ENCODE assay signal across 9 cellular contexts in genomic region chr1:161530158-161530557, GRCh38. TPM values are rescaled to one million over a fixed set of nuclear protein-coding genes. Genes with fewer than 3 reads are reported as not detected.
A peak's percentile ranks its signal among the peaks of the same experiment; 100 is the strongest.
DNase-seq lines count a peak whose midpoint lies in the region; ATAC-seq, FAIRE-seq and TF ChIP-seq lines count a peak whose summit lies in the region.
"Not testable (repeated sequence)": the region's sequence is repeated elsewhere in the genome, so short reads cannot be mapped to it uniquely, and the experiment has no call there.
"Had no signal": no experiment of that assay in that cellular context is flagged by ENCODE, and none has a peak within 500 bp of the region (broad histone marks: within the 10 kb centered on the region; RNA-seq: fewer than 3 reads in every experiment).

No MANE protein-coding gene starts in this region.

- DNase-seq in COLO668 (lab: John Stamatoyannopoulos, UW; ENCODE audit: unreplicated experiment) (peak; percentile 53), RPMI7951 (ENCODE audit: low read depth) (peak; percentile 66), endothelial cell of umbilical vein (ENCODE audit: low read depth, low spot score) (peak; percentile 80)
- peak; percentile 66 for DNase-seq in activated T-cell treated with anti-CD3 and anti-CD28 coated beads, Interleukin-2, amount 50 U/mL, for 1 hour
- DNase-seq in stimulated activated CD4-positive, alpha-beta T cell treated with anti-CD3 and anti-CD28 coated beads, TNF-alpha, amount 100 ng/mL, for 24 hours (ENCODE audit: low read depth in 3 of 3), result peak; percentile 60 to 79 (median 66)

- CTCF ChIA-PET in endothelial cell of umbilical vein (lab: Charles Lee), result interaction anchor here (1.4 kb wide), 1 partner anchor 211 kb away, joined by 3 read pairs; no protein-coding TSS in a partner anchor

- POLR2A ChIA-PET in endothelial cell of umbilical vein (lab: Charles Lee), result not testable (repeated sequence)

- intact Hi-C loops in endothelial cell of umbilical vein (cut with micrococcal nuclease), result loop anchor here (1.0 to 5.0 kb wide), 4 partner anchors 10 to 197 kb away; no protein-coding TSS in a partner anchor

- dilution Hi-C loops in endothelial cell of umbilical vein (cut with MboI; ENCODE audit: extremely low pct_ligation_motif_present, low sequenced_read_pairs), result not testable (repeated sequence)

- H3K9me1 ChIP-seq in endothelial cell of umbilical vein (replicated peaks; ENCODE audit: control insufficient read depth, extremely low read depth, insufficient read depth, low read length), result not testable (repeated sequence)

- H3K4me3 ChIP-seq in endothelial cell of umbilical vein (replicated peaks in 1 of 3; ENCODE audit: insufficient read depth in 1 of 3, low read depth in 1 of 3, low read length in 3 of 3), result peak overlapping the region; percentile 26 to 63 (median 41)
- H3K4me3 ChIP-seq in mesodermal cell (ENCODE audit: extremely low read depth, insufficient read depth, low read length, poor library complexity, severe bottlenecking), result peak overlapping the region; percentile 56

- H4K20me1 ChIP-seq in endothelial cell of umbilical vein (replicated peaks; ENCODE audit: control insufficient read depth, extremely low read depth, insufficient read depth, low read length), result not testable (repeated sequence)

- H3K4me2 ChIP-seq in endothelial cell of umbilical vein (ENCODE audit: insufficient read depth, low read length), result peak overlapping the region; percentile 47

- peak; percentile 24 for ATAC-seq in GM21619 (IDR thresholded peaks at IDR 0.05; ENCODE audit: unreplicated experiment)

- not testable (repeated sequence) for H3K79me2 ChIP-seq in endothelial cell of umbilical vein (ENCODE audit: control insufficient read depth, insufficient read depth, low read length)

- not testable (repeated sequence) for TF ChIP-seq POLR2A in endothelial cell of umbilical vein (IDR thresholded peaks at IDR 0.05; ENCODE audit: low read depth, low read length)

- peak overlapping the region; percentile 48 for H3K9ac ChIP-seq in endothelial cell of umbilical vein (replicated peaks; ENCODE audit: extremely low read depth, insufficient read depth, low read length)

- H2AFZ ChIP-seq in endothelial cell of umbilical vein (ENCODE audit: low read depth, low read length), result peak overlapping the region; percentile 58

- FAIRE-seq in endothelial cell of umbilical vein (lab: Jason Lieb, UNC), result not testable (repeated sequence)

- not testable (repeated sequence) for H3K27me3 ChIP-seq in endothelial cell of umbilical vein (ENCODE audit: control insufficient read depth in 2 of 2, insufficient read depth in 2 of 2, low read length in 2 of 2)

- peak overlapping the region; percentile 81 for H3K27ac ChIP-seq in KOPT-K1 (ENCODE audit: low read depth, low read length, poor library complexity, severe bottlenecking)
- H3K27ac ChIP-seq in endothelial cell of umbilical vein (ENCODE audit: insufficient read depth, low read depth, low read length), result peak overlapping the region; percentile 41
- H3K27ac ChIP-seq in mesodermal cell (ENCODE audit: low read depth, low read length, severe bottlenecking), result not testable (repeated sequence)

- not testable (repeated sequence) for H3K9me3 ChIP-seq in KOPT-K1 (ENCODE audit: insufficient read depth, low read length, poor library complexity, severe bottlenecking); endothelial cell of umbilical vein (replicated peaks; ENCODE audit: control insufficient read depth, insufficient read depth, low read length); mesodermal cell (ENCODE audit: control insufficient read depth, low read length)

- not testable (repeated sequence) for TF ChIP-seq CTCF in endothelial cell of umbilical vein (IDR thresholded peaks at IDR 0.05; ENCODE audit: extremely low read depth in 1 of 2, insufficient read depth in 1 of 2, low read depth in 1 of 2, low read length in 2 of 2)

- 0 to 20% methylated on average over 2 to 7 of the region's 13 CpGs for WGBS in mesodermal cell (ENCODE audit: insufficient coverage in 2 of 2), 2 experiments

- BruUV-seq in endothelial cell of umbilical vein (replicated peaks; lab: Mats Ljungman, UMichigan), result not testable (repeated sequence)

- not testable (repeated sequence) for H3K36me3 ChIP-seq in KOPT-K1 (ENCODE audit: insufficient read depth, low read length); endothelial cell of umbilical vein (ENCODE audit: control insufficient read depth in 2 of 2, extremely low read depth in 1 of 2, insufficient read depth in 2 of 2, low read length in 2 of 2); mesodermal cell (ENCODE audit: control insufficient read depth, insufficient read depth, low read length)

- H3K4me1 ChIP-seq in endothelial cell of umbilical vein (ENCODE audit: control insufficient read depth, extremely low read depth, insufficient read depth, low read length), result peaks cover 12% of the 10 kb centered on the region
- not testable (repeated sequence) for H3K4me1 ChIP-seq in mesodermal cell (ENCODE audit: control insufficient read depth, insufficient read depth, low read length, poor library complexity, severe bottlenecking)

TF ChIP-seq in endothelial cell of umbilical vein, 7 proteins besides CTCF, POLR2A, EP300 and RAD21:
- TF ChIP-seq GATA2 (IDR thresholded peaks at IDR 0.05; ENCODE audit: insufficient read depth, insufficient read length, low read depth, low read length), result peak; percentile 9

RNA-seq across cellular contexts. Expression of gene HSPA6, which starts 5.8 kb away (rescaled TPM):
- 0.12 TPM in 1 of 2 replicates, not detected in the other for total RNA-seq in RPMI7951 (2014; rRNA removed; shearing (Covaris generic))
- total RNA-seq in endothelial cell of umbilical vein, result 0.13 TPM in 1 of 2 replicates, not detected in the other
- 0.03 and 0.10 TPM in 2 replicates for polyA plus RNA-seq in endothelial cell of umbilical vein
- polyA plus RNA-seq in endothelial cell of umbilical vein (2011; cell fraction: cytosol; rRNA removed), result 0.04 and 0.13 TPM in 2 replicates
- 0.07 and 0.08 TPM in 2 replicates for polyA plus RNA-seq in endothelial cell of umbilical vein (2011; cell fraction: nucleus; rRNA removed)
- polyA plus RNA-seq in endothelial cell of umbilical vein (2012), result 0.07 TPM in 1 of 2 replicates, not detected in the other
- 0.13 and 0.51 TPM in 2 replicates for polyA minus RNA-seq in endothelial cell of umbilical vein
- polyA minus RNA-seq in endothelial cell of umbilical vein (2011; cell fraction: cytosol; rRNA and poly(A)+ RNA removed), result not detected
- polyA minus RNA-seq in endothelial cell of umbilical vein (2011; cell fraction: nucleus; rRNA and poly(A)+ RNA removed), result 0.19 TPM in 1 of 2 replicates, not detected in the other
- 0.18 TPM for polyA plus RNA-seq in mesodermal cell (2013, experiment 1 of 2)
- 0.15 TPM for polyA plus RNA-seq in mesodermal cell (2013, experiment 2 of 2)

RNA-seq across cellular contexts. Expression of gene FCGR3A, which starts 19.5 kb away (rescaled TPM):
- total RNA-seq in RPMI7951 (2014; rRNA removed; shearing (Covaris generic)), result not detected in 2 replicates
- not detected in 2 replicates for total RNA-seq in endothelial cell of umbilical vein
- polyA plus RNA-seq in endothelial cell of umbilical vein, result not detected in 2 replicates
- not detected in 2 replicates for polyA plus RNA-seq in endothelial cell of umbilical vein (2011; cell fraction: cytosol; rRNA removed)
- polyA plus RNA-seq in endothelial cell of umbilical vein (2011; cell fraction: nucleus; rRNA removed), result not detected in 2 replicates
- polyA plus RNA-seq in endothelial cell of umbilical vein (2012), result not detected in 2 replicates
- polyA minus RNA-seq in endothelial cell of umbilical vein, result not detected in 2 replicates
- polyA minus RNA-seq in endothelial cell of umbilical vein (2011; cell fraction: cytosol; rRNA and poly(A)+ RNA removed), result not detected
- polyA minus RNA-seq in endothelial cell of umbilical vein (2011; cell fraction: nucleus; rRNA and poly(A)+ RNA removed), result not detected in 2 replicates
- not detected for polyA plus RNA-seq in mesodermal cell (2013, experiment 1 of 2)
- 0.25 TPM for polyA plus RNA-seq in mesodermal cell (2013, experiment 2 of 2)
- total RNA-seq: pulmonary artery endothelial cell had no signal

RNA-seq across cellular contexts. Expression of gene FCGR2A, which starts 24.9 kb away (rescaled TPM):
- 0.68 and 2.9 TPM in 2 replicates for total RNA-seq in RPMI7951 (2014; rRNA removed; shearing (Covaris generic))
- total RNA-seq in endothelial cell of umbilical vein, result not detected in 2 replicates
- not detected in 2 replicates for polyA plus RNA-seq in endothelial cell of umbilical vein
- not detected in 2 replicates for polyA plus RNA-seq in endothelial cell of umbilical vein (2011; cell fraction: cytosol; rRNA removed)
- polyA plus RNA-seq in endothelial cell of umbilical vein (2011; cell fraction: nucleus; rRNA removed), result not detected in 2 replicates
- 0.20 and 0.24 TPM in 2 replicates for polyA plus RNA-seq in endothelial cell of umbilical vein (2012)
- polyA minus RNA-seq in endothelial cell of umbilical vein, result 2.8 and 3.0 TPM in 2 replicates
- polyA minus RNA-seq in endothelial cell of umbilical vein (2011; cell fraction: cytosol; rRNA and poly(A)+ RNA removed), result not detected
- not detected in 2 replicates for polyA minus RNA-seq in endothelial cell of umbilical vein (2011; cell fraction: nucleus; rRNA and poly(A)+ RNA removed)
- polyA plus RNA-seq in mesodermal cell (2013, experiment 1 of 2), result 1.7 TPM
- polyA plus RNA-seq in mesodermal cell (2013, experiment 2 of 2), result 1.9 TPM
- total RNA-seq: pulmonary artery endothelial cell had no signal
